Comparison of ENCODE assay signal across 1 cellular context in the genomic region with DNA sequence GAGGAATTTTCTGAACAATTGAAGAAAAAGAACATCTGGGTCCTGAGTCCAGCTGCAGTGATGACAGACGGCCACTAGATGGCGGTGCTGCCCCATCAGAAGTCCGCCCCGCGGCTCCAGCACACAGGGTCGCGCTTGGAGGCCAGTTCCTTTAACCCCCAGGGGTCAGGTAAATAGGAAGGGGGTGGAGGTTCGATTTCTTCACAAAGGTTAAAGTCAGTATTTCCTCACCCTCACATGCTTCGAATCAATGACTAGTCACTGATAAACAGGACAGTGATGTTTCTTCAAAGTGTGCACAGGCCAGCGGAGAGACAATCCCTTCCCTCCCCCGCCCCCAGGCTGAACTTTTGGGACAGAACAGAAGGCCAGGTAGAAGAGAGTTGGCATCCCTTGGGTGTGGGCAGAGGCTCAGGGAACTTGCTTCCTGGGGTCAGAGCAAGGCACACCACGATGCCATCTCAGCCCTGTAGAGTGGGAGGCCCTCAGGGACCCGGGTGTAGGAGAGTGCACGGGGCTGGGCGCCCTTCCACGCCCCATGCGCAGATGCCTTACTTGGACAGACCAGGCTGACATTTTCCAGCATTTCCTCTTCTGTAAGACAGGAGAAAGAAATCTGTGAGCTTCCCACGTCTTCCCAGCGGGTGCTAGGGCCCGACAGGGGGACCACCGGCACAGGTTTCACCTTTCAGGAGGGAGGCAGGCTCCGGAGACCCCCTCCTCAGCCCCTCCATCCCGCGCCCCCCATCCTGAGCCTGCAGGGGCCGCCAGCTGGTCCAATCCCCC.
TF ChIP-seq lines count a peak whose summit lies in the region.

No MANE protein-coding gene starts in this region.

TF ChIP-seq in HepG2, 621 proteins besides CTCF, POLR2A, EP300 and RAD21 (continued from another document and continues in another):
- TF ChIP-seq, protein P1, sequence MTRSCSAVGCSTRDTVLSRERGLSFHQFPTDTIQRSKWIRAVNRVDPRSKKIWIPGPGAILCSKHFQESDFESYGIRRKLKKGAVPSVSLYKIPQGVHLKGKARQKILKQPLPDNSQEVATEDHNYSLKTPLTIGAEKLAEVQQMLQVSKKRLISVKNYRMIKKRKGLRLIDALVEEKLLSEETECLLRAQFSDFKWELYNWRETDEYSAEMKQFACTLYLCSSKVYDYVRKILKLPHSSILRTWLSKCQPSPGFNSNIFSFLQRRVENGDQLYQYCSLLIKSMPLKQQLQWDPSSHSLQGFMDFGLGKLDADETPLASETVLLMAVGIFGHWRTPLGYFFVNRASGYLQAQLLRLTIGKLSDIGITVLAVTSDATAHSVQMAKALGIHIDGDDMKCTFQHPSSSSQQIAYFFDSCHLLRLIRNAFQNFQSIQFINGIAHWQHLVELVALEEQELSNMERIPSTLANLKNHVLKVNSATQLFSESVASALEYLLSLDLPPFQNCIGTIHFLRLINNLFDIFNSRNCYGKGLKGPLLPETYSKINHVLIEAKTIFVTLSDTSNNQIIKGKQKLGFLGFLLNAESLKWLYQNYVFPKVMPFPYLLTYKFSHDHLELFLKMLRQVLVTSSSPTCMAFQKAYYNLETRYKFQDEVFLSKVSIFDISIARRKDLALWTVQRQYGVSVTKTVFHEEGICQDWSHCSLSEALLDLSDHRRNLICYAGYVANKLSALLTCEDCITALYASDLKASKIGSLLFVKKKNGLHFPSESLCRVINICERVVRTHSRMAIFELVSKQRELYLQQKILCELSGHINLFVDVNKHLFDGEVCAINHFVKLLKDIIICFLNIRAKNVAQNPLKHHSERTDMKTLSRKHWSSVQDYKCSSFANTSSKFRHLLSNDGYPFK (CRISPR knock-in tag; IDR thresholded peaks at IDR 0.05; ENCODE audit: borderline replicate concordance) = no peak
- TF ChIP-seq ATAD3A (CRISPR knock-in tag; IDR thresholded peaks at IDR 0.05) = 0 out of 2 replicates have a peak, but pooled peaks have one; percentile 31
- TF ChIP-seq, protein P2, sequence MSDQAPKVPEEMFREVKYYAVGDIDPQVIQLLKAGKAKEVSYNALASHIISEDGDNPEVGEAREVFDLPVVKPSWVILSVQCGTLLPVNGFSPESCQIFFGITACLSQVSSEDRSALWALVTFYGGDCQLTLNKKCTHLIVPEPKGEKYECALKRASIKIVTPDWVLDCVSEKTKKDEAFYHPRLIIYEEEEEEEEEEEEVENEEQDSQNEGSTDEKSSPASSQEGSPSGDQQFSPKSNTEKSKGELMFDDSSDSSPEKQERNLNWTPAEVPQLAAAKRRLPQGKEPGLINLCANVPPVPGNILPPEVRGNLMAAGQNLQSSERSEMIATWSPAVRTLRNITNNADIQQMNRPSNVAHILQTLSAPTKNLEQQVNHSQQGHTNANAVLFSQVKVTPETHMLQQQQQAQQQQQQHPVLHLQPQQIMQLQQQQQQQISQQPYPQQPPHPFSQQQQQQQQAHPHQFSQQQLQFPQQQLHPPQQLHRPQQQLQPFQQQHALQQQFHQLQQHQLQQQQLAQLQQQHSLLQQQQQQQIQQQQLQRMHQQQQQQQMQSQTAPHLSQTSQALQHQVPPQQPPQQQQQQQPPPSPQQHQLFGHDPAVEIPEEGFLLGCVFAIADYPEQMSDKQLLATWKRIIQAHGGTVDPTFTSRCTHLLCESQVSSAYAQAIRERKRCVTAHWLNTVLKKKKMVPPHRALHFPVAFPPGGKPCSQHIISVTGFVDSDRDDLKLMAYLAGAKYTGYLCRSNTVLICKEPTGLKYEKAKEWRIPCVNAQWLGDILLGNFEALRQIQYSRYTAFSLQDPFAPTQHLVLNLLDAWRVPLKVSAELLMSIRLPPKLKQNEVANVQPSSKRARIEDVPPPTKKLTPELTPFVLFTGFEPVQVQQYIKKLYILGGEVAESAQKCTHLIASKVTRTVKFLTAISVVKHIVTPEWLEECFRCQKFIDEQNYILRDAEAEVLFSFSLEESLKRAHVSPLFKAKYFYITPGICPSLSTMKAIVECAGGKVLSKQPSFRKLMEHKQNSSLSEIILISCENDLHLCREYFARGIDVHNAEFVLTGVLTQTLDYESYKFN (CRISPR knock-in tag; conservative IDR thresholded peaks at IDR 0.05) = peak; percentile 96
- TF ChIP-seq, protein P3, sequence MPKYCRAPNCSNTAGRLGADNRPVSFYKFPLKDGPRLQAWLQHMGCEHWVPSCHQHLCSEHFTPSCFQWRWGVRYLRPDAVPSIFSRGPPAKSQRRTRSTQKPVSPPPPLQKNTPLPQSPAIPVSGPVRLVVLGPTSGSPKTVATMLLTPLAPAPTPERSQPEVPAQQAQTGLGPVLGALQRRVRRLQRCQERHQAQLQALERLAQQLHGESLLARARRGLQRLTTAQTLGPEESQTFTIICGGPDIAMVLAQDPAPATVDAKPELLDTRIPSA (CRISPR knock-in tag; IDR thresholded peaks at IDR 0.05; ENCODE audit: borderline replicate concordance) = peak; percentile 94; the same call in 1 of the 2 replicates
- TF ChIP-seq SAP130 (CRISPR knock-in tag; IDR thresholded peaks at IDR 0.05; ENCODE audit: low read depth) = peak; percentile 99
- peak; percentile 94; the same call in 1 of the 2 replicates for TF ChIP-seq ZNF792 (CRISPR knock-in tag; IDR thresholded peaks at IDR 0.05)
- peak; percentile 81; the same call in 1 of the 2 replicates for TF ChIP-seq THYN1 (CRISPR knock-in tag; IDR thresholded peaks at IDR 0.05; ENCODE audit: borderline replicate concordance, low read depth)
- TF ChIP-seq, protein P4, sequence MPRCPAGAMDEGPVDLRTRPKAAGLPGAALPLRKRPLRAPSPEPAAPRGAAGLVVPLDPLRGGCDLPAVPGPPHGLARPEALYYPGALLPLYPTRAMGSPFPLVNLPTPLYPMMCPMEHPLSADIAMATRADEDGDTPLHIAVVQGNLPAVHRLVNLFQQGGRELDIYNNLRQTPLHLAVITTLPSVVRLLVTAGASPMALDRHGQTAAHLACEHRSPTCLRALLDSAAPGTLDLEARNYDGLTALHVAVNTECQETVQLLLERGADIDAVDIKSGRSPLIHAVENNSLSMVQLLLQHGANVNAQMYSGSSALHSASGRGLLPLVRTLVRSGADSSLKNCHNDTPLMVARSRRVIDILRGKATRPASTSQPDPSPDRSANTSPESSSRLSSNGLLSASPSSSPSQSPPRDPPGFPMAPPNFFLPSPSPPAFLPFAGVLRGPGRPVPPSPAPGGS (CRISPR knock-in tag; IDR thresholded peaks at IDR 0.05) = peak; percentile 86; the same call in 1 of the 2 replicates
- peak; percentile 74 for TF ChIP-seq ASH2L (IDR thresholded peaks at IDR 0.05; ENCODE audit: insufficient read length, low read depth, low read length)
- no peak; the same call in 1 of the 2 replicates for TF ChIP-seq YEATS4 (CRISPR knock-in tag; IDR thresholded peaks at IDR 0.05; ENCODE audit: borderline replicate concordance)
- peak; percentile 83 for TF ChIP-seq WIZ (CRISPR knock-in tag; IDR thresholded peaks at IDR 0.05)
- peak; percentile 98 for TF ChIP-seq REPIN1 (CRISPR knock-in tag; IDR thresholded peaks at IDR 0.05; ENCODE audit: borderline replicate concordance, low read depth)
- peak; percentile 71 for TF ChIP-seq SRY (CRISPR knock-in tag; IDR thresholded peaks at IDR 0.05)
- TF ChIP-seq, protein P5, sequence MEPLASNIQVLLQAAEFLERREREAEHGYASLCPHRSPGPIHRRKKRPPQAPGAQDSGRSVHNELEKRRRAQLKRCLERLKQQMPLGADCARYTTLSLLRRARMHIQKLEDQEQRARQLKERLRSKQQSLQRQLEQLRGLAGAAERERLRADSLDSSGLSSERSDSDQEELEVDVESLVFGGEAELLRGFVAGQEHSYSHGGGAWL (CRISPR knock-in tag; IDR thresholded peaks at IDR 0.05) = peak; percentile 61
- peak; percentile 80; the same call in 1 of the 2 replicates for TF ChIP-seq ZIK1 (CRISPR knock-in tag; IDR thresholded peaks at IDR 0.05; ENCODE audit: borderline replicate concordance, low read depth)
- TF ChIP-seq ZNF547 (CRISPR knock-in tag; IDR thresholded peaks at IDR 0.05) = no peak; the same call in 1 of the 2 replicates
- peak; percentile 98 for TF ChIP-seq ZNF772 (CRISPR knock-in tag; IDR thresholded peaks at IDR 0.05)
- peak; percentile 92 for TF ChIP-seq SIX4 (CRISPR knock-in tag; IDR thresholded peaks at IDR 0.05)
- TF ChIP-seq MLLT10 (CRISPR knock-in tag; IDR thresholded peaks at IDR 0.05) = no peak
- peak; percentile 51; the same call in 1 of the 2 replicates for TF ChIP-seq RFXAP (CRISPR knock-in tag; IDR thresholded peaks at IDR 0.05; ENCODE audit: borderline replicate concordance)
- peak; percentile 97 for TF ChIP-seq CEBPB (IDR thresholded peaks at IDR 0.05; ENCODE audit: borderline replicate concordance, low read depth, low read length)
- peak; percentile 97 for TF ChIP-seq NFIC (IDR thresholded peaks at IDR 0.05; ENCODE audit: low read length)
- peak; percentile 60; the same call in 1 of the 2 replicates for TF ChIP-seq NCOA5 (CRISPR knock-in tag; IDR thresholded peaks at IDR 0.05)
- TF ChIP-seq, protein P6, sequence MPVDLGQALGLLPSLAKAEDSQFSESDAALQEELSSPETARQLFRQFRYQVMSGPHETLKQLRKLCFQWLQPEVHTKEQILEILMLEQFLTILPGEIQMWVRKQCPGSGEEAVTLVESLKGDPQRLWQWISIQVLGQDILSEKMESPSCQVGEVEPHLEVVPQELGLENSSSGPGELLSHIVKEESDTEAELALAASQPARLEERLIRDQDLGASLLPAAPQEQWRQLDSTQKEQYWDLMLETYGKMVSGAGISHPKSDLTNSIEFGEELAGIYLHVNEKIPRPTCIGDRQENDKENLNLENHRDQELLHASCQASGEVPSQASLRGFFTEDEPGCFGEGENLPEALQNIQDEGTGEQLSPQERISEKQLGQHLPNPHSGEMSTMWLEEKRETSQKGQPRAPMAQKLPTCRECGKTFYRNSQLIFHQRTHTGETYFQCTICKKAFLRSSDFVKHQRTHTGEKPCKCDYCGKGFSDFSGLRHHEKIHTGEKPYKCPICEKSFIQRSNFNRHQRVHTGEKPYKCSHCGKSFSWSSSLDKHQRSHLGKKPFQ (CRISPR knock-in tag; IDR thresholded peaks at IDR 0.05; ENCODE audit: insufficient replicate concordance) = peak; percentile 94
- TF ChIP-seq ZNF224 (CRISPR knock-in tag; IDR thresholded peaks at IDR 0.05) = 0 out of 2 replicates have a peak, but pooled peaks have one; percentile 22
- TF ChIP-seq, protein P7, sequence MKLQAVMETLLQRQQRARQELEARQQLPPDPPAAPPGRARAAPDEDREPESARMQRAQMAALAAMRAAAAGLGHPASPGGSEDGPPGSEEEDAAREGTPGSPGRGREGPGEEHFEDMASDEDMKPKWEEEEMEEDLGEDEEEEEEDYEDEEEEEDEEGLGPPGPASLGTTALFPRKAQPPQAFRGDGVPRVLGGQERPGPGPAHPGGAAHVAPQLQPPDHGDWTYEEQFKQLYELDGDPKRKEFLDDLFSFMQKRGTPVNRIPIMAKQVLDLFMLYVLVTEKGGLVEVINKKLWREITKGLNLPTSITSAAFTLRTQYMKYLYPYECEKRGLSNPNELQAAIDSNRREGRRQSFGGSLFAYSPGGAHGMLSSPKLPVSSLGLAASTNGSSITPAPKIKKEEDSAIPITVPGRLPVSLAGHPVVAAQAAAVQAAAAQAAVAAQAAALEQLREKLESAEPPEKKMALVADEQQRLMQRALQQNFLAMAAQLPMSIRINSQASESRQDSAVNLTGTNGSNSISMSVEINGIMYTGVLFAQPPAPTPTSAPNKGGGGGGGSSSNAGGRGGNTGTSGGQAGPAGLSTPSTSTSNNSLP (IDR thresholded peaks at IDR 0.05; ENCODE audit: low read depth, low read length) = peak; percentile 97
- TF ChIP-seq, protein P8, sequence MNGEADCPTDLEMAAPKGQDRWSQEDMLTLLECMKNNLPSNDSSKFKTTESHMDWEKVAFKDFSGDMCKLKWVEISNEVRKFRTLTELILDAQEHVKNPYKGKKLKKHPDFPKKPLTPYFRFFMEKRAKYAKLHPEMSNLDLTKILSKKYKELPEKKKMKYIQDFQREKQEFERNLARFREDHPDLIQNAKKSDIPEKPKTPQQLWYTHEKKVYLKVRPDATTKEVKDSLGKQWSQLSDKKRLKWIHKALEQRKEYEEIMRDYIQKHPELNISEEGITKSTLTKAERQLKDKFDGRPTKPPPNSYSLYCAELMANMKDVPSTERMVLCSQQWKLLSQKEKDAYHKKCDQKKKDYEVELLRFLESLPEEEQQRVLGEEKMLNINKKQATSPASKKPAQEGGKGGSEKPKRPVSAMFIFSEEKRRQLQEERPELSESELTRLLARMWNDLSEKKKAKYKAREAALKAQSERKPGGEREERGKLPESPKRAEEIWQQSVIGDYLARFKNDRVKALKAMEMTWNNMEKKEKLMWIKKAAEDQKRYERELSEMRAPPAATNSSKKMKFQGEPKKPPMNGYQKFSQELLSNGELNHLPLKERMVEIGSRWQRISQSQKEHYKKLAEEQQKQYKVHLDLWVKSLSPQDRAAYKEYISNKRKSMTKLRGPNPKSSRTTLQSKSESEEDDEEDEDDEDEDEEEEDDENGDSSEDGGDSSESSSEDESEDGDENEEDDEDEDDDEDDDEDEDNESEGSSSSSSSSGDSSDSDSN (CRISPR knock-in tag; IDR thresholded peaks at IDR 0.05) = peak; percentile 71
- peak; percentile 34 for TF ChIP-seq ZNF768 (CRISPR knock-in tag; IDR thresholded peaks at IDR 0.05)
